8 cellular contexts compared by ENCODE assay signal in genomic region chr15:38252481-38253311, GRCh38. TPM values are rescaled to one million over a fixed set of nuclear protein-coding genes. Genes with fewer than 3 reads are reported as not detected.
DNase-seq lines count a peak whose midpoint lies in the region; ATAC-seq and TF ChIP-seq lines count a peak whose summit lies in the region.

Gene SPRED1 (plus strand): TSS chr15:38252836. CDS start chr15:38253186, 350 bp downstream.

- peak within 1 kb of the TSS; percentile 84 for H3K9ac ChIP-seq in SK-N-MC (ENCODE audit: insufficient read length)
- H3K9ac ChIP-seq in iPS-15b (ENCODE audit: low read depth, low read length) = peak within 1 kb of the TSS; percentile 84

- DNase-seq in AG08395 (ENCODE audit: low spot score) (peak; percentile 62), SK-N-MC (ENCODE audit: low read depth, low spot score) (no peak), body of pancreas (peak; percentile 57 to 70 (median 66)), retinal pigment epithelial cell (ENCODE audit: low read depth) (no peak), KG1 (lab: John Stamatoyannopoulos, UW) (no peak)

- H3K36me3 ChIP-seq in SK-N-MC (ENCODE audit: insufficient read depth, low read length) = no peaks in the 10 kb centered on the region
- H3K36me3 ChIP-seq in body of pancreas (replicated peaks in 1 of 2; ENCODE audit: insufficient read depth in 1 of 2, low read depth in 2 of 2) = no peaks in the 10 kb centered on the region
- no peaks in the 10 kb centered on the region for H3K36me3 ChIP-seq in iPS-15b (ENCODE audit: control insufficient read depth, insufficient read depth, low read length)

- ATAC-seq in GM18867 (IDR thresholded peaks at IDR 0.05; ENCODE audit: unreplicated experiment) (peak; percentile 36), HG03135 (IDR thresholded peaks at IDR 0.05; ENCODE audit: unreplicated experiment) (peak; percentile 28), body of pancreas (peak; percentile 59)

- no peaks in the 10 kb centered on the region for H3K9me3 ChIP-seq in SK-N-MC (ENCODE audit: low read depth, low read length)
- H3K9me3 ChIP-seq in body of pancreas = no peaks in the 10 kb centered on the region
- no peaks in the 10 kb centered on the region for H3K9me3 ChIP-seq in iPS-15b (ENCODE audit: control insufficient read depth, insufficient read depth, low read length)

- peak in 1 of 3 donors; percentile 1 for TF ChIP-seq POLR2A in body of pancreas (IDR thresholded peaks at IDR 0.05)

- no peak for TF ChIP-seq CTCF in body of pancreas (IDR thresholded peaks at IDR 0.05)
- no peak for TF ChIP-seq CTCF in retinal pigment epithelial cell (conservative IDR thresholded peaks at IDR 0.05; ENCODE audit: low read depth, low read length)

- H3K27ac ChIP-seq in SK-N-MC (peak within 1 kb of the TSS; percentile 96), body of pancreas (peak within 1 kb of the TSS; percentile 89 to 98 (median 92))

- peak within 1 kb of the TSS; percentile 78 for H3K4me3 ChIP-seq in SK-N-MC
- peak within 1 kb of the TSS; percentile 86 to 91 for H3K4me3 ChIP-seq in body of pancreas
- H3K4me3 ChIP-seq in iPS-15b (ENCODE audit: low read depth, low read length) = peak within 1 kb of the TSS; percentile 92
- peak within 1 kb of the TSS; percentile 97 for H3K4me3 ChIP-seq in retinal pigment epithelial cell (ENCODE audit: low read length)

- 0 to 1% methylated on average over 27 to 67 of the region's 73 CpGs for WGBS in body of pancreas, 2 donors

- H3K27me3 ChIP-seq in body of pancreas = no peaks in the 10 kb centered on the region
- no peaks in the 10 kb centered on the region for H3K27me3 ChIP-seq in iPS-15b (ENCODE audit: control insufficient read depth, insufficient read depth, low read length)

- H3K4me1 ChIP-seq in body of pancreas (peaks cover 21% of the 10 kb centered on the region), iPS-15b (ENCODE audit: control insufficient read depth, insufficient read depth, low read length) (peaks cover 14% of the 10 kb centered on the region)

- intact Hi-C loops in body of pancreas (cut with DNase I) = no loop called here

RNA-seq across cellular contexts. Expression of gene SPRED1, which starts in this region (rescaled TPM):
- total RNA-seq in body of pancreas = 10 to 100 TPM; 11.7 to 12.9 TPM

Comparison
In these comparisons a context has a peak if more than half of its experiments do, and no peak if none do; other contexts are left out.
1. DNase-seq: peak in AG08395 (single experiment) and body of pancreas (4 of 4); none in SK-N-MC (single experiment), retinal pigment epithelial cell (single experiment) and KG1 (single experiment).
2. Peak in every context shown above with its lines, with median percentiles within 50 percentile points of each other: ATAC-seq and H3K4me3 ChIP-seq.